Comparison of ENCODE assay signal across 26 cellular contexts in genomic region chr4:47876310-47876709, GRCh38. TPM values are rescaled to one million over a fixed set of nuclear protein-coding genes. Genes with fewer than 3 reads are reported as not detected.
A peak's percentile ranks its signal among the peaks of the same experiment; 100 is the strongest.
DNase-seq lines count a peak whose midpoint lies in the region; TF ChIP-seq lines count a peak whose summit lies in the region.
"Had no signal": no experiment of that assay in that cellular context is flagged by ENCODE, and none has a peak within 500 bp of the region (broad histone marks: within the 10 kb centered on the region; RNA-seq: fewer than 3 reads in every experiment).

No MANE protein-coding gene starts in this region.

- H3K4me2 ChIP-seq in GM23248 (ENCODE audit: unreplicated experiment) = no peak overlapping the region
- H3K4me2 ChIP-seq in neural progenitor cell = no peak overlapping the region

- H3K36me3 ChIP-seq in GM23248 (ENCODE audit: low read depth) (peaks cover 56% of the 10 kb centered on the region), neural progenitor cell (peaks cover 34% of the 10 kb centered on the region)

- H3K4me1 Mint-ChIP-seq in HFFc6 (ENCODE audit: low read depth) = 0 out of 2 replicates have a peak, but pooled peaks cover 10% of the 10 kb centered on the region
- H3K4me1 Mint-ChIP-seq in neural progenitor cell = peaks cover 6% of the 10 kb centered on the region
- H3K4me1 Mint-ChIP-seq: H9 had no signal

- H4K20me1 ChIP-seq in GM23248 (ENCODE audit: insufficient read depth) = no peaks in the 10 kb centered on the region
- no peaks in the 10 kb centered on the region for H4K20me1 ChIP-seq in neural progenitor cell (ENCODE audit: low read depth)

- H3K4me3 Mint-ChIP-seq in HFFc6 = no peak overlapping the region
- no peak overlapping the region for H3K4me3 Mint-ChIP-seq in neural progenitor cell
- H3K4me3 Mint-ChIP-seq: CD4-positive, alpha-beta memory T cell; H9 had no signal

- H3K27ac ChIP-seq in GM23248 (no peak overlapping the region), neural progenitor cell (no peak overlapping the region)
- H3K27ac ChIP-seq: SJCRH30 had no signal

- H3K9me3 ChIP-seq in GM23248 (ENCODE audit: low read depth) = no peaks in the 10 kb centered on the region
- no peaks in the 10 kb centered on the region for H3K9me3 ChIP-seq in neural progenitor cell (ENCODE audit: low read depth)

- H2AFZ ChIP-seq in GM23248 (no peak overlapping the region), neural progenitor cell (replicated peaks) (no peak overlapping the region)

- H3K4me1 ChIP-seq in GM23248 (ENCODE audit: insufficient read depth) (no peaks in the 10 kb centered on the region), neural progenitor cell (no peaks in the 10 kb centered on the region)
- H3K4me1 ChIP-seq: SJCRH30 had no signal

- no peak overlapping the region for H3K9ac ChIP-seq in GM23248
- H3K9ac ChIP-seq in neural progenitor cell = no peak overlapping the region

- H3K4me3 ChIP-seq in GM23248 = no peak overlapping the region
- H3K4me3 ChIP-seq in choroid plexus epithelial cell (ENCODE audit: low read depth, low read length) = no peak overlapping the region
- H3K4me3 ChIP-seq in neural progenitor cell = no peak overlapping the region
- H3K4me3 ChIP-seq: SJCRH30 had no signal

- H3K9me3 Mint-ChIP-seq in HFFc6 (no peaks in the 10 kb centered on the region), neural progenitor cell (peaks cover 17% of the 10 kb centered on the region)
- H3K9me3 Mint-ChIP-seq: CD4-positive, alpha-beta memory T cell had no signal

- H3F3A ChIP-seq in GM23248 (ENCODE audit: insufficient read depth) (no peaks in the 10 kb centered on the region), neural progenitor cell (ENCODE audit: low read depth) (no peaks in the 10 kb centered on the region)

- H3K9me2 ChIP-seq in GM23248 (ENCODE audit: insufficient read depth) = no peaks in the 10 kb centered on the region

- H3K27ac Mint-ChIP-seq in HFFc6 (peak overlapping the region; percentile 3; the same call in 1 of the 2 replicates), neural progenitor cell (peak overlapping the region; percentile 3)
- H3K27ac Mint-ChIP-seq: H9 had no signal

- TF ChIP-seq CTCF in HFFc6 (IDR thresholded peaks at IDR 0.05) (no peak), choroid plexus epithelial cell (conservative IDR thresholded peaks at IDR 0.05; ENCODE audit: low read depth, low read length) (no peak), neural progenitor cell (IDR thresholded peaks at IDR 0.05) (no peak)

- H3K36me3 Mint-ChIP-seq in HFFc6 (ENCODE audit: low read depth) (peaks cover 54% of the 10 kb centered on the region), neural progenitor cell (peaks cover 46% of the 10 kb centered on the region)

- in situ Hi-C loops in GM23248 (cut with MboI) = no loop called here

- H3K27me3 Mint-ChIP-seq in HFFc6 (ENCODE audit: insufficient read depth) (no peaks in the 10 kb centered on the region), neural progenitor cell (ENCODE audit: insufficient read depth, low read depth) (no peaks in the 10 kb centered on the region)
- H3K27me3 Mint-ChIP-seq: CD4-positive, alpha-beta memory T cell had no signal

- H3K79me2 ChIP-seq in GM23248 (ENCODE audit: insufficient read depth) = no peaks in the 10 kb centered on the region
- H3K79me2 ChIP-seq in neural progenitor cell (ENCODE audit: low read depth) = no peaks in the 10 kb centered on the region

- DNase-seq in GM23248 (peak; percentile 29), HFFc6 (no peak), choroid plexus epithelial cell (ENCODE audit: low read depth) (peak; percentile 77), neural progenitor cell (ENCODE audit: low spot score) (no peak), midbrain (lab: John Stamatoyannopoulos, UW) (no peak), NCI-H2029 (lab: John Stamatoyannopoulos, UW) (no peak), HT-29 (ENCODE audit: low spot score) (no peak)
- DNase-seq: C1 segment of cervical spinal cord; CD4-positive, alpha-beta memory T cell; COR-L47; DMS53; H9; KG1; MM.1S; NCI-H1417; NCI-H1694 treated with DMSO at 0.1 percent for 48 hours; NCI-H2171 treated with DMSO at 0.1 percent for 48 hours; NCI-H446; NCI-H526; NCI-H82; NK-92 treated with Interleukin-12 subunit alpha and Interleukin-12 subunit beta, amount 100 ng/mL, for 24 hours; PC-3; SJCRH30 had no signal

- H3K27me3 ChIP-seq in GM23248 (replicated peaks; ENCODE audit: insufficient read depth) = no peaks in the 10 kb centered on the region
- H3K27me3 ChIP-seq in neural progenitor cell = no peaks in the 10 kb centered on the region
- H3K27me3 ChIP-seq: SJCRH30 had no signal

RNA-seq across cellular contexts. Expression of gene NFXL1, which starts 38.1 kb away (rescaled TPM):
- total RNA-seq in GM23248 (2014; rRNA removed; shearing (Covaris generic)) = 3.8 and 4.6 TPM in 2 replicates
- polyA plus RNA-seq in GM23248 (2016; fragmentation: Nextera tagmentation; extraction: Ambion mirVana) = 6.3 and 7.7 TPM in 2 replicates
- 10 to 100 TPM in 3 of 6 experiments, 1 to 10 TPM in 3; 8.4 to 10.8 (median 10.0) TPM for total RNA-seq in HFFc6 (2021; fragmentation: NEBNext Ultra II Directional; extraction: Animal tissue kit (Norgen Biotek cat#: 25700))
- total RNA-seq in neural progenitor cell (ENCODE audit: low replicate concordance) = 18.1 and 33.2 TPM in 2 replicates
- total RNA-seq in HT-29 (2014; rRNA removed; shearing (Covaris generic)) = 7.9 and 13.2 TPM in 2 replicates

RNA-seq across cellular contexts. Expression of gene CORIN, which starts 38.4 kb away (rescaled TPM):
- total RNA-seq in GM23248 (2014; rRNA removed; shearing (Covaris generic)) = 0.63 and 0.86 TPM in 2 replicates
- 0.70 and 0.74 TPM in 2 replicates for polyA plus RNA-seq in GM23248 (2016; fragmentation: Nextera tagmentation; extraction: Ambion mirVana)
- total RNA-seq in HFFc6 (2021; fragmentation: NEBNext Ultra II Directional; extraction: Animal tissue kit (Norgen Biotek cat#: 25700)) = 1 to 10 TPM in 1 of 6 experiments, under 1 TPM in 5; 0.07 to 1.0 (median 0.31) TPM
- total RNA-seq in neural progenitor cell (ENCODE audit: low replicate concordance) = 0.12 TPM in 1 of 2 replicates, not detected in the other
- total RNA-seq in HT-29 (2014; rRNA removed; shearing (Covaris generic)) = 0.03 TPM in 1 of 2 replicates, not detected in the other
- total RNA-seq: A673, Daoy, G401, PC-3 had no signal

Comparison
In these comparisons a context has a peak if more than half of its experiments do, and no peak if none do; other contexts are left out.
1. DNase-seq: peak in GM23248 (single experiment) and choroid plexus epithelial cell (single experiment); none in HFFc6 (single experiment), neural progenitor cell (single experiment), midbrain (single experiment), NCI-H2029 (single experiment) and HT-29 (single experiment).